In the genomic region with DNA sequence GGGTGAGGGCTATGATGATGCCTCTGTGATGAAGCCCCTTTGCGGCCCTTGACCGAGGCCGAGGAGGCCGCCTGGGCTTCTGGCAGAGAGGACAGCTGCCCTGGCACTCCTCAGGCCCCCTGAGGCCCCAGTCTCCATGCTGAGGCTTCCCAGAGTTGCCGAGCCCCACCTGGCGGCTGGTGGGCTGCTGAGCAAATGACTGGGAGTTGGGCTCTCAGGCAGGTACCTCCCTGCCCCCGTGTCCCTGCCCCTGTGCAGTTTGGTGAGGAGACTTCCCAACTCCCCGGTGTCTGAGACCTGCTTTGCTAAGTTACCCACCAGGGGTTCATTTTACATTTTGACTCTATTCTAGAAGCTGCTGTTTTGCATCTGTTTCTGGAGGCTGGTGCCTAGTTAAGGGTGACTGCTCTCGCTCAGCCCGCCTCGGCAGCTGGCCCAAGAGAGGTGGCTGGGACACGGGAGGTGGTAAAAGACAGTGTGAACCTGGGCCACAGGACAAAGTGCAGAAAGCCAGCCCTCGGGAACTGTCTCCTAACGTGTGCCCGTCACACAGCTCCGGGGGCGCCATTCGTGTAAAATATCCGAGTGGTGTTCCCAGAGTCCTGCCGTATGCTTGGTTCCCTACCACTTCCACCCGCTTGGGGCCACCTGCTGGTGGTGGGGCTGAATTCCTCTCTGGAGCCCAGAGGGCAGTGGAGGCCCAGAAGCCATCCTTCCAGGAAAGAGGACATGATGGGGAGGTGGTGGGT, we compare ENCODE assay signal across 9 cellular contexts.
DNase-seq lines count a peak whose midpoint lies in the region; ATAC-seq and TF ChIP-seq lines count a peak whose summit lies in the region.
"Had no signal": no experiment of that assay in that cellular context is flagged by ENCODE, and none has a peak within 500 bp of the region (broad histone marks: within the 10 kb centered on the region; RNA-seq: fewer than 3 reads in every experiment).

No MANE protein-coding gene starts in this region.

- H3K4me3 ChIP-seq in IMR-90 (ENCODE audit: insufficient read depth, low read depth, low read length) (no peak overlapping the region), mammary epithelial cell (replicated peaks in 1 of 3; ENCODE audit: insufficient read depth in 1 of 3, low read depth in 2 of 3, low read length in 3 of 3) (no peak overlapping the region), neuronal stem cell (ENCODE audit: low read length in 2 of 2) (no peak overlapping the region)
- H3K4me3 ChIP-seq in CD8-positive, alpha-beta memory T cell (ENCODE audit: low read length): no peak overlapping the region

- H3K9ac ChIP-seq in IMR-90 (ENCODE audit: low read depth, low read length): no peak overlapping the region
- no peak overlapping the region for H3K9ac ChIP-seq in mammary epithelial cell (ENCODE audit: insufficient read depth, low read length)
- H3K9ac ChIP-seq in neuronal stem cell (ENCODE audit: low read depth, low read length, poor library complexity): peak overlapping the region; percentile 9

- TF ChIP-seq CTCF in GM10266 (IDR thresholded peaks at IDR 0.05; ENCODE audit: control insufficient read depth, insufficient read depth, low read depth, missing control alignments) (peak; percentile 35), IMR-90 (conservative IDR thresholded peaks at IDR 0.05; ENCODE audit: low read depth, low read length) (peak; percentile 38; the same call in 1 of the 2 replicates), mammary epithelial cell (conservative IDR thresholded peaks at IDR 0.05 in 1 of 2, IDR thresholded peaks at IDR 0.05 in 1 of 2; ENCODE audit: extremely low read depth in 1 of 2, insufficient read depth in 1 of 2, low read depth in 1 of 2, low read length in 2 of 2) (peak; percentile 25 to 41)

- in situ Hi-C loops in IMR-90 (cut with MboI; ENCODE audit: low sequenced_read_pairs): loop anchor here (5.0 kb wide), 1 partner anchor 84 kb away; no protein-coding TSS in a partner anchor
- in situ Hi-C loops in mammary epithelial cell (cut with MboI; ENCODE audit: low sequenced_read_pairs in 2 of 2): loop anchor here (5.0 kb wide), 2 partner anchors 84 to 89 kb away; no protein-coding TSS in a partner anchor

- H3K9me1 ChIP-seq in IMR-90 (ENCODE audit: insufficient read depth, low read length): no peaks in the 10 kb centered on the region

- TF ChIP-seq POLR2A in IMR-90 (IDR thresholded peaks at IDR 0.05; ENCODE audit: low read depth, low read length): no peak

- H2AK9ac ChIP-seq in IMR-90 (replicated peaks; ENCODE audit: low read depth, low read length, poor library complexity): no peak overlapping the region

- H2BK15ac ChIP-seq in IMR-90 (ENCODE audit: low read depth, low read length) (no peak overlapping the region), neuronal stem cell (ENCODE audit: low read length) (no peak overlapping the region)

- H3K79me2 ChIP-seq in mammary epithelial cell (ENCODE audit: insufficient read depth, low read length): no peaks in the 10 kb centered on the region

- no peak for TF ChIP-seq RAD21 in IMR-90 (IDR thresholded peaks at IDR 0.05; ENCODE audit: low read length)

- H3K79me1 ChIP-seq in IMR-90 (ENCODE audit: low read depth in 1 of 2, low read length in 2 of 2) (no peaks in the 10 kb centered on the region), neuronal stem cell (ENCODE audit: low read depth, low read length) (no peaks in the 10 kb centered on the region)

- H3K4me2 ChIP-seq in IMR-90 (ENCODE audit: low read depth, low read length) (no peak overlapping the region), mammary epithelial cell (ENCODE audit: insufficient read depth, low read depth, low read length) (no peak overlapping the region), neuronal stem cell (ENCODE audit: insufficient read depth, low read length, poor library complexity, severe bottlenecking) (no peak overlapping the region)

- H2AFZ ChIP-seq in IMR-90 (replicated peaks; ENCODE audit: low read length, poor library complexity) (peak overlapping the region; percentile 81), mammary epithelial cell (ENCODE audit: low read depth, low read length) (no peak overlapping the region), neuronal stem cell (ENCODE audit: low read length) (no peak overlapping the region)

- DNase-seq in GM10266 (ENCODE audit: extremely low spot score) (no peak), IMR-90 (no peak), mammary epithelial cell (no peak), neuronal stem cell (ENCODE audit: low spot score) (no peak), Ammon's horn (ENCODE audit: low spot score) (no peak)
- DNase-seq in activated effector memory CD4-positive, alpha-beta T cell treated with Interleukin-2 at 50 U/mL for 16 hours: no peak
- no peak for DNase-seq in CD8-positive, alpha-beta memory T cell

- no peak overlapping the region for H3K27ac ChIP-seq in IMR-90 (ENCODE audit: insufficient read depth, low read length)
- H3K27ac ChIP-seq in mammary epithelial cell (ENCODE audit: insufficient read depth, low read depth, low read length): no peak overlapping the region
- H3K27ac ChIP-seq in neuronal stem cell (replicated peaks; ENCODE audit: low read length): no peak overlapping the region
- H3K27ac ChIP-seq in CD8-positive, alpha-beta memory T cell (ENCODE audit: low read depth, low read length): no peak overlapping the region

- CTCF ChIA-PET in IMR-90 (lab: Yijun Ruan, JAX): interaction anchor here (1.1 kb wide), 1 partner anchor 14 kb away, joined by 3 read pairs; no protein-coding TSS in a partner anchor
- CTCF ChIA-PET in mammary epithelial cell (lab: Charles Lee; ENCODE audit: low non-redundant PET): no interaction called here
- CTCF ChIA-PET in CD8-positive, alpha-beta memory T cell (lab: Charles Lee): interaction anchor here (0.6 to 9.7 kb wide), 15 partner anchors 9 to 97 kb away, joined by 3 to 117 read pairs (median 5); no protein-coding TSS in a partner anchor

- no peaks in the 10 kb centered on the region for H3K27me3 Mint-ChIP-seq in CD8-positive, alpha-beta memory T cell

- no peak overlapping the region for H2BK12ac ChIP-seq in neuronal stem cell (ENCODE audit: low read length)

- peaks cover 0 to 90% (median 4%) of the 10 kb centered on the region in 3 donors for H3K36me3 Mint-ChIP-seq in CD8-positive, alpha-beta memory T cell

- no peaks in the 10 kb centered on the region for H4K20me1 ChIP-seq in IMR-90 (ENCODE audit: insufficient read depth, low read length)
- no peaks in the 10 kb centered on the region for H4K20me1 ChIP-seq in mammary epithelial cell (ENCODE audit: insufficient read depth, low read length)

- intact Hi-C loops in IMR-90 (cut with micrococcal nuclease): loop anchor here (1.0 kb wide), 3 partner anchors 89 to 316 kb away; no protein-coding TSS in a partner anchor
- intact Hi-C loops in mammary epithelial cell (cut with micrococcal nuclease): loop anchor here (1.0 to 10.0 kb wide), 6 partner anchors 79 to 541 kb away; a partner anchor contains a TSS

- H3K9me3 ChIP-seq in IMR-90 (ENCODE audit: control insufficient read depth, insufficient read depth, low read length) (no peaks in the 10 kb centered on the region; the same call in 1 of the 2 replicates), mammary epithelial cell (replicated peaks; ENCODE audit: insufficient read depth, low read length) (no peaks in the 10 kb centered on the region), neuronal stem cell (replicated peaks in 1 of 2; ENCODE audit: control insufficient read depth in 2 of 2, insufficient read depth in 1 of 2, low read depth in 1 of 2, low read length in 2 of 2) (peaks cover 0 to 15% of the 10 kb centered on the region in 2 donors)
- H3K9me3 ChIP-seq in CD8-positive, alpha-beta memory T cell (ENCODE audit: low read length): no peaks in the 10 kb centered on the region

- H3K14ac ChIP-seq in IMR-90 (replicated peaks; ENCODE audit: low read depth, low read length) (no peak overlapping the region), neuronal stem cell (ENCODE audit: low read length) (no peak overlapping the region)

- H4K91ac ChIP-seq in IMR-90 (ENCODE audit: insufficient read depth, low read depth, low read length) (no peak overlapping the region), neuronal stem cell (ENCODE audit: low read depth, low read length, poor library complexity) (no peak overlapping the region)

- H3K27me3 ChIP-seq in IMR-90 (ENCODE audit: control insufficient read depth, insufficient read depth, low read length): peaks cover 2% of the 10 kb centered on the region; the same call in 1 of the 2 replicates
- H3K27me3 ChIP-seq in mammary epithelial cell (ENCODE audit: insufficient read depth, low read length): no peaks in the 10 kb centered on the region
- no peaks in the 10 kb centered on the region for H3K27me3 ChIP-seq in neuronal stem cell (ENCODE audit: control insufficient read depth in 3 of 3, insufficient read depth in 3 of 3, low read depth in 1 of 3, low read length in 3 of 3)
- H3K27me3 ChIP-seq in CD8-positive, alpha-beta memory T cell (ENCODE audit: insufficient read depth, low read length, poor library complexity, severe bottlenecking): no peaks in the 10 kb centered on the region

- peaks cover 1% of the 10 kb centered on the region; the same call in 1 of the 2 replicates for H3K4me1 ChIP-seq in IMR-90 (ENCODE audit: control insufficient read depth, insufficient read depth, low read length)
- H3K4me1 ChIP-seq in mammary epithelial cell (ENCODE audit: insufficient read depth, low read length): peaks cover 5% of the 10 kb centered on the region
- no peaks in the 10 kb centered on the region for H3K4me1 ChIP-seq in neuronal stem cell (ENCODE audit: control insufficient read depth in 2 of 2, insufficient read depth in 1 of 2, low read depth in 1 of 2, low read length in 2 of 2)
- no peaks in the 10 kb centered on the region for H3K4me1 ChIP-seq in CD8-positive, alpha-beta memory T cell (ENCODE audit: insufficient read depth, low read length)

- WGBS in IMR-90 (ENCODE audit: extremely low coverage in 2 of 2, insufficient read length in 1 of 2), 2 experiments: 81% methylated on average over 12 of the region's 21 CpGs; no CpG with 5 or more reads in 1 of the 2 experiments
- whole genome bisulfite sequencing in mammary epithelial cell (ENCODE audit: low coverage, missing lambda C conversion rate): 93% methylated on average over 8 of the region's 21 CpGs
- WGBS in neuronal stem cell (ENCODE audit: extremely low coverage in 2 of 2, insufficient read length in 2 of 2, insufficient replicate concordance in 1 of 2), 2 donors: no CpG with 5 or more reads among the region's 21 CpGs

- H3K36me3 ChIP-seq in IMR-90 (ENCODE audit: control insufficient read depth, insufficient read depth, low read length): no peaks in the 10 kb centered on the region
- no peaks in the 10 kb centered on the region for H3K36me3 ChIP-seq in mammary epithelial cell (ENCODE audit: insufficient read depth, low read length)
- H3K36me3 ChIP-seq in neuronal stem cell (replicated peaks in 1 of 2; ENCODE audit: control insufficient read depth in 2 of 2, insufficient read depth in 2 of 2, low read length in 2 of 2): peaks cover 0 to 20% of the 10 kb centered on the region in 2 donors
- H3K36me3 ChIP-seq in CD8-positive, alpha-beta memory T cell (ENCODE audit: insufficient read depth, low read length): peaks cover 49% of the 10 kb centered on the region

- no peak overlapping the region for H3K27ac Mint-ChIP-seq in CD8-positive, alpha-beta memory T cell
- H3K27ac Mint-ChIP-seq: T-helper 1 cell treated with Interleukin-12 subunit alpha and Interleukin-12 subunit beta and Interleukin-4 antibody, amounts not matched to agents 30 μg/mL and 1 μg/mL, for 36 hours had no signal

- POLR2A ChIA-PET in IMR-90 (lab: Charles Lee; ENCODE audit: unreplicated experiment): no interaction called here
- POLR2A ChIA-PET in CD8-positive, alpha-beta memory T cell (lab: Charles Lee): no interaction called here

- no peak overlapping the region for H4K8ac ChIP-seq in IMR-90 (ENCODE audit: low read depth in 2 of 2, low read length in 2 of 2)
- no peak overlapping the region for H4K8ac ChIP-seq in neuronal stem cell (ENCODE audit: low read depth, low read length)

- H3K4me3 Mint-ChIP-seq in CD8-positive, alpha-beta memory T cell: no peak overlapping the region
- H3K4me3 Mint-ChIP-seq: T-helper 1 cell treated with Interleukin-12 subunit alpha and Interleukin-12 subunit beta and Interleukin-4 antibody, amounts not matched to agents 30 μg/mL and 1 μg/mL, for 36 hours had no signal

- no peak overlapping the region for H3K4ac ChIP-seq in IMR-90 (ENCODE audit: low read depth, low read length)
- H3K4ac ChIP-seq in neuronal stem cell (ENCODE audit: low read length): no peak overlapping the region

- dilution Hi-C loops in IMR-90 (cut with HindIII; ENCODE audit: low sequenced_read_pairs, unreplicated experiment): no loop called here
- dilution Hi-C loops in mammary epithelial cell (cut with HindIII; ENCODE audit: low sequenced_read_pairs): no loop called here

- H3K56ac ChIP-seq in IMR-90 (ENCODE audit: extremely low read depth, insufficient read depth, low read length): no peak overlapping the region

- H2AK5ac ChIP-seq in IMR-90 (ENCODE audit: low read depth, low read length): 0 out of 2 replicates have a peak overlapping the region, but pooled peaks have one; percentile 29
- peak overlapping the region; percentile 14 for H2AK5ac ChIP-seq in neuronal stem cell (ENCODE audit: low read depth, low read length)

- no TSS peak for BruUV-seq in IMR-90 (replicated peaks; lab: Mats Ljungman, UMichigan)
- BruUV-seq in mammary epithelial cell (replicated peaks; lab: Mats Ljungman, UMichigan): no TSS peak

- no peaks in the 10 kb centered on the region for H3K9me3 Mint-ChIP-seq in CD8-positive, alpha-beta memory T cell
- H3K9me3 Mint-ChIP-seq: T-helper 1 cell treated with Interleukin-12 subunit alpha and Interleukin-12 subunit beta and Interleukin-4 antibody, amounts not matched to agents 30 μg/mL and 1 μg/mL, for 36 hours had no signal

- H3K18ac ChIP-seq in IMR-90 (ENCODE audit: low read depth, low read length) (no peak overlapping the region), neuronal stem cell (ENCODE audit: low read length) (no peak overlapping the region)

- H2BK20ac ChIP-seq in IMR-90 (ENCODE audit: low read depth, low read length): no peak overlapping the region

- no peaks in the 10 kb centered on the region for H3K4me1 Mint-ChIP-seq in CD8-positive, alpha-beta memory T cell

- ATAC-seq in IMR-90 (ENCODE audit: low read depth): peak; percentile 22; the same call in 1 of the 2 replicates
- no peak for ATAC-seq in GM18520 (IDR thresholded peaks at IDR 0.05; ENCODE audit: unreplicated experiment)

- no peak overlapping the region for H4K5ac ChIP-seq in IMR-90 (ENCODE audit: low read depth, low read length)

- H3K23ac ChIP-seq in IMR-90 (ENCODE audit: low read depth, low read length): no peak overlapping the region
- H3K23ac ChIP-seq in neuronal stem cell (ENCODE audit: low read depth, low read length, poor library complexity): peak overlapping the region; percentile 34

- H2BK5ac ChIP-seq in IMR-90 (ENCODE audit: low read depth, low read length, poor library complexity, severe bottlenecking) (no peak overlapping the region), neuronal stem cell (ENCODE audit: low read length) (peak overlapping the region; percentile 42)

- H2BK120ac ChIP-seq in IMR-90 (ENCODE audit: low read depth, low read length): no peak overlapping the region
- peak overlapping the region; percentile 49 for H2BK120ac ChIP-seq in neuronal stem cell (ENCODE audit: low read depth, low read length)
